Comparison of ENCODE assay signal across 30 cellular contexts in genomic region chr3:9203317-9203716, GRCh38. TPM values are rescaled to one million over a fixed set of nuclear protein-coding genes. Genes with fewer than 3 reads are reported as not detected.
DNase-seq lines count a peak whose midpoint lies in the region; ATAC-seq, FAIRE-seq and TF ChIP-seq lines count a peak whose summit lies in the region.
"Had no signal": no experiment of that assay in that cellular context is flagged by ENCODE, and none has a peak within 500 bp of the region (broad histone marks: within the 10 kb centered on the region; RNA-seq: fewer than 3 reads in every experiment).

No MANE protein-coding gene starts in this region.

- H4K20me1 ChIP-seq in K562 (replicated peaks; ENCODE audit: control insufficient read depth, insufficient read depth, low read length) (no peaks in the 10 kb centered on the region), neural progenitor cell (ENCODE audit: low read depth) (peaks cover 28% of the 10 kb centered on the region)

- no TSS peak for BruUV-seq in K562 (replicated peaks; lab: Mats Ljungman, UMichigan)

- no peaks in the 10 kb centered on the region for H3K79me2 ChIP-seq in K562 (ENCODE audit: control insufficient read depth, insufficient read depth, low read length)
- peaks cover 35% of the 10 kb centered on the region for H3K79me2 ChIP-seq in neural progenitor cell (ENCODE audit: low read depth)

- H2AFZ ChIP-seq in K562 (ENCODE audit: low read depth, low read length) (no peak overlapping the region), neural progenitor cell (replicated peaks) (no peak overlapping the region)
- H2AFZ ChIP-seq: GM23248 had no signal

- no peak for TF ChIP-seq RAD21 in K562 (CRISPR knock-in tag; conservative IDR thresholded peaks at IDR 0.05 in 1 of 2, IDR thresholded peaks at IDR 0.05 in 1 of 2)

- FAIRE-seq in K562 (lab: Jason Lieb, UNC) = no peak
- FAIRE-seq: GM12878, HTR-8/SVneo, RCC 7860 had no signal

- H3K4me3 Mint-ChIP-seq in glutamatergic neuron (ENCODE audit: unreplicated experiment) (peak overlapping the region; percentile 20), neural progenitor cell (peak overlapping the region; percentile 62)
- H3K4me3 Mint-ChIP-seq: B cell; CD8-positive, alpha-beta T cell had no signal

- DNase-seq in K562 (ENCODE audit: extremely low read depth in 1 of 4, low spot score in 3 of 4) (no peak), glutamatergic neuron (no peak), neural progenitor cell (ENCODE audit: low spot score) (no peak), NCI-H774 (lab: John Stamatoyannopoulos, UW) (no peak)
- DNase-seq in activated CD4-positive, CD25-positive, alpha-beta regulatory T cell treated with anti-CD3 and anti-CD28 coated beads, Interleukin-2, amount 50 U/mL, for 72 hours = no peak
- no peak for DNase-seq in activated CD4-positive, alpha-beta T cell treated with anti-CD3 and anti-CD28 coated beads, Interleukin-2, amount 50 U/mL, for 4 hours
- DNase-seq: Caco-2; CD8-positive, alpha-beta T cell; DMS79; EL; GDM1; GM23248; H7; KG1; NCI-H1092; NCI-H1417 treated with DMSO at 0.1 percent for 48 hours; NCI-H1694 treated with DMSO at 0.1 percent for 48 hours; NCI-H2081 treated with DMSO at 0.1 percent for 48 hours; NCI-H2171 treated with DMSO at 0.1 percent for 48 hours; NCI-H345; NCI-H510A treated with DMSO at 0.1 percent for 48 hours; SK-N-SH had no signal

- peaks cover 4 to 6% of the 10 kb centered on the region in 2 experiments for H3K4me1 ChIP-seq in K562 (replicated peaks in 1 of 2; ENCODE audit: control insufficient read depth in 2 of 2, insufficient read depth in 2 of 2, low read length in 2 of 2)
- peaks cover 67% of the 10 kb centered on the region for H3K4me1 ChIP-seq in neural progenitor cell

- H3K9me1 ChIP-seq in K562 (ENCODE audit: control insufficient read depth, insufficient read depth, low read length) = no peaks in the 10 kb centered on the region

- H3K27me3 Mint-ChIP-seq in glutamatergic neuron (ENCODE audit: unreplicated experiment) (peaks cover 21% of the 10 kb centered on the region), neural progenitor cell (ENCODE audit: insufficient read depth, low read depth) (peaks cover 9% of the 10 kb centered on the region)

- H3K36me3 ChIP-seq in K562 (ENCODE audit: control insufficient read depth, insufficient read depth, low read length) (no peaks in the 10 kb centered on the region), neural progenitor cell (no peaks in the 10 kb centered on the region)

- H3K9me3 Mint-ChIP-seq in glutamatergic neuron (ENCODE audit: unreplicated experiment) = peaks cover 17% of the 10 kb centered on the region
- no peaks in the 10 kb centered on the region for H3K9me3 Mint-ChIP-seq in neural progenitor cell
- H3K9me3 Mint-ChIP-seq: CD8-positive, alpha-beta T cell had no signal

- H3K9me3 ChIP-seq in K562 (replicated peaks; ENCODE audit: control insufficient read depth, insufficient read depth, low read depth, low read length) (no peaks in the 10 kb centered on the region), neural progenitor cell (ENCODE audit: low read depth) (no peaks in the 10 kb centered on the region)
- H3K9me3 ChIP-seq: Caco-2, SK-N-SH had no signal

- WGBS in K562 (ENCODE audit: insufficient coverage, low coverage, missing lambda C conversion rate) = 12% methylated on average over 2 of the region's 2 CpGs

- H3K4me3 ChIP-seq in K562 = no peak overlapping the region
- H3K4me3 ChIP-seq in neural progenitor cell = no peak overlapping the region
- H3K4me3 ChIP-seq: GM12878, GM23248 had no signal

- in situ Hi-C loops in K562 (cut with MboI) = no loop called here

- H3K9ac ChIP-seq in K562 (ENCODE audit: insufficient read depth in 1 of 2, low read depth in 2 of 2, low read length in 2 of 2) (no peak overlapping the region), neural progenitor cell (no peak overlapping the region)
- H3K9ac ChIP-seq: GM23248, SK-N-SH had no signal

- no peak for TF ChIP-seq CTCF in K562 (IDR thresholded peaks at IDR 0.05 in 2 of 3, conservative IDR thresholded peaks at IDR 0.05 in 1 of 3; ENCODE audit: insufficient read depth in 2 of 3, low read depth in 1 of 3, low read length in 3 of 3)
- no peak for TF ChIP-seq CTCF in glutamatergic neuron (IDR thresholded peaks at IDR 0.05; ENCODE audit: partially characterized antibody, unreplicated experiment)
- no peak for TF ChIP-seq CTCF in neural progenitor cell (IDR thresholded peaks at IDR 0.05)

- peak; percentile 53 for ATAC-seq in GM18907 (IDR thresholded peaks at IDR 0.05; ENCODE audit: unreplicated experiment)
- no peak for ATAC-seq in K562
- ATAC-seq in GM18498 (IDR thresholded peaks at IDR 0.05; ENCODE audit: unreplicated experiment) = no peak
- ATAC-seq: CD8-positive, alpha-beta T cell; GM12878 had no signal

- H3K27ac Mint-ChIP-seq in glutamatergic neuron (ENCODE audit: unreplicated experiment) (peak overlapping the region; percentile 93), neural progenitor cell (peak overlapping the region; percentile 100)
- H3K27ac Mint-ChIP-seq: B cell; CD8-positive, alpha-beta T cell had no signal

- H3K4me1 Mint-ChIP-seq in glutamatergic neuron (ENCODE audit: low read depth, unreplicated experiment) (peaks cover 78% of the 10 kb centered on the region), neural progenitor cell (peaks cover 88% of the 10 kb centered on the region)
- H3K4me1 Mint-ChIP-seq: B cell had no signal

- no peak overlapping the region for H3K4me2 ChIP-seq in K562 (ENCODE audit: insufficient read depth, low read length)
- H3K4me2 ChIP-seq in neural progenitor cell = peak overlapping the region; percentile 48
- H3K4me2 ChIP-seq: SK-N-SH had no signal

- CTCF ChIA-PET in K562 (lab: Yijun Ruan, JAX; ENCODE audit: low intra/inter-chr PET ratio) = no interaction called here

- no peak for TF ChIP-seq POLR2A in K562 (conservative IDR thresholded peaks at IDR 0.05)

- TF ChIP-seq EP300 in K562 (IDR thresholded peaks at IDR 0.05; ENCODE audit: low read length) = no peak

- H3K27me3 ChIP-seq in K562 (ENCODE audit: control insufficient read depth in 2 of 2, insufficient read depth in 2 of 2, low read length in 2 of 2) = peaks cover 22 to 55% of the 10 kb centered on the region in 2 experiments
- H3K27me3 ChIP-seq in neural progenitor cell = no peaks in the 10 kb centered on the region

- H3K27ac ChIP-seq in K562 (ENCODE audit: extremely low read depth, low read depth, low read length) = no peak overlapping the region
- no peak overlapping the region for H3K27ac ChIP-seq in neural progenitor cell
- H3K27ac ChIP-seq: 22Rv1, C4-2B, GM23248 had no signal

- POLR2A ChIA-PET in K562 (lab: Yijun Ruan, JAX) = interaction anchor here (0.8 to 1.2 kb wide), 3 partner anchors 8 to 160 kb away, joined by 3 to 5 read pairs (median 4); partner anchors contain the start of gene THUMPD3

- H3K36me3 Mint-ChIP-seq in glutamatergic neuron (ENCODE audit: unreplicated experiment) (no peaks in the 10 kb centered on the region), neural progenitor cell (peaks cover 14% of the 10 kb centered on the region)
- H3K36me3 Mint-ChIP-seq: CD8-positive, alpha-beta T cell had no signal

- intact Hi-C loops in K562 (cut with micrococcal nuclease) = no loop called here

- peaks cover 38% of the 10 kb centered on the region for H3F3A ChIP-seq in neural progenitor cell (ENCODE audit: low read depth)

TF ChIP-seq in K562, 482 proteins besides CTCF, POLR2A, EP300 and RAD21:
- TF ChIP-seq ZFP36 (IDR thresholded peaks at IDR 0.05; ENCODE audit: low read depth, low read length, partially characterized antibody) (peak; percentile 63), ZNF12 (CRISPR knock-in tag; IDR thresholded peaks at IDR 0.05) (no peak)

RNA-seq across cellular contexts. Expression of gene SRGAP3, which starts 46.1 kb away (rescaled TPM):
- 0.81 and 2.2 TPM in 2 replicates for total RNA-seq in K562 (2011; cell fraction: chromatin; rRNA removed; ENCODE audit: low replicate concordance)
- 1.6 TPM in 1 of 2 replicates, not detected in the other for total RNA-seq in K562 (2011; cell fraction: nucleolus; rRNA removed)
- 0.66 and 2.1 TPM in 2 replicates for total RNA-seq in K562 (2011; cell fraction: nucleoplasm; rRNA removed)
- total RNA-seq in K562 (2014; rRNA removed) = 0.20 TPM in 1 of 2 replicates, not detected in the other
- total RNA-seq in K562 (2014; rRNA removed; fragmentation: Illumina TruSeq; extraction: Trizol) = 0.33 and 0.61 TPM in 2 replicates
- 0.11 and 0.38 TPM in 2 replicates for total RNA-seq in K562 (2015; rRNA removed; fragmentation: Illumina TruSeq; extraction: Trizol)
- total RNA-seq in K562 (2021) = 0.16 and 0.35 TPM in 2 replicates
- polyA plus RNA-seq in K562 (2011; rRNA removed) = 0.69 and 0.85 TPM in 2 replicates
- 0.30 and 0.31 TPM in 2 replicates for polyA plus RNA-seq in K562 (2011; cell fraction: cytosol; rRNA removed)
- 0.54 and 0.91 TPM in 2 replicates for polyA plus RNA-seq in K562 (2011; cell fraction: nucleus; rRNA removed)
- 0.42 and 0.78 TPM in 2 replicates for polyA plus RNA-seq in K562 (2012)
- 0.46 TPM in 1 of 2 replicates, not detected in the other for polyA plus RNA-seq in K562 (2014; fragmentation: Illumina TruSeq; extraction: Trizol)
- polyA plus RNA-seq in K562 (2014; fragmentation: Nextera tagmentation; extraction: Ambion mirVana) = under 1 TPM; 0.29 to 0.35 TPM
- 1.0 TPM in 1 of 2 replicates, not detected in the other for polyA plus RNA-seq in K562 (2014; rRNA removed)
- 0.18 TPM in 1 of 2 replicates, not detected in the other for polyA minus RNA-seq in K562 (2011; rRNA and poly(A)+ RNA removed)
- not detected in 2 replicates for polyA minus RNA-seq in K562 (2011; cell fraction: cytosol; rRNA and poly(A)+ RNA removed)
- 1.8 and 2.8 TPM in 2 replicates for polyA minus RNA-seq in K562 (2011; cell fraction: nucleus; rRNA and poly(A)+ RNA removed)
- total RNA-seq in glutamatergic neuron (ENCODE audit: unreplicated experiment) = 197 TPM
- total RNA-seq in neural progenitor cell (ENCODE audit: low replicate concordance) = 35.7 and 59.3 TPM in 2 replicates

Comparison
In these comparisons a context has a peak if more than half of its experiments do, and no peak if none do; other contexts are left out.
1. RNA of gene SRGAP3, which starts 46.1 kb away (total RNA-seq): 197 TPM in glutamatergic neuron (single experiment) and 35.7 to 59.3 TPM in neural progenitor cell; 0.11 to 2.2 TPM in K562; every median in the first group is over 10 times any median in the second.